ENCODE assay signal across 12 cellular contexts in genomic region chr13:105272660-105273631, GRCh38.
DNase-seq lines count a peak whose midpoint lies in the region; ATAC-seq and TF ChIP-seq lines count a peak whose summit lies in the region.
"Had no signal": no experiment of that assay in that cellular context is flagged by ENCODE, and none has a peak within 500 bp of the region (broad histone marks: within the 10 kb centered on the region; RNA-seq: fewer than 3 reads in every experiment).

No MANE protein-coding gene starts in this region.

- H3K27me3 ChIP-seq in adipocyte (replicated peaks; ENCODE audit: control insufficient read depth, insufficient read depth, low read length) (no peaks in the 10 kb centered on the region), neutrophil (no peaks in the 10 kb centered on the region), prostate gland (replicated peaks; ENCODE audit: insufficient read depth) (no peaks in the 10 kb centered on the region), transverse colon (no peaks in the 10 kb centered on the region)
- H3K27me3 ChIP-seq: adrenal gland had no signal

- in situ Hi-C loops in transverse colon (cut with MboI; ENCODE audit: low pct_ligation_motif_present in 1 of 4, low pct_unique_long_range_greater_than_20kb in 1 of 4, low sequenced_read_pairs in 3 of 4), result no loop called here

- H3K36me3 ChIP-seq in adipocyte (ENCODE audit: control insufficient read depth, insufficient read depth, low read length, severe bottlenecking), result no peaks in the 10 kb centered on the region
- no peaks in the 10 kb centered on the region for H3K36me3 ChIP-seq in neutrophil
- H3K36me3 ChIP-seq in prostate gland, result no peaks in the 10 kb centered on the region
- no peaks in the 10 kb centered on the region for H3K36me3 ChIP-seq in transverse colon
- H3K36me3 ChIP-seq: adrenal gland had no signal

- H3K27ac ChIP-seq in neutrophil (peak overlapping the region; percentile 77), prostate gland (no peak overlapping the region), transverse colon (no peak overlapping the region)
- H3K27ac ChIP-seq: adrenal gland had no signal

- intact Hi-C loops in prostate gland (cut with DNase I) (no loop called here), transverse colon (cut with DNase I; ENCODE audit: low total_unique reads) (no loop called here)

- no peak for TF ChIP-seq CTCF in NB4 (IDR thresholded peaks at IDR 0.05; ENCODE audit: low read depth, low read length)
- TF ChIP-seq CTCF in neutrophil (IDR thresholded peaks at IDR 0.05), result no peak
- TF ChIP-seq CTCF in prostate gland (IDR thresholded peaks at IDR 0.05), result no peak
- no peak for TF ChIP-seq CTCF in transverse colon (IDR thresholded peaks at IDR 0.05)

- H3K4me1 ChIP-seq in adipocyte (ENCODE audit: control insufficient read depth, insufficient read depth, low read length) (no peaks in the 10 kb centered on the region), neutrophil (ENCODE audit: control insufficient read depth in 1 of 2, insufficient read depth in 1 of 2, low read depth in 1 of 2, low read length in 1 of 2) (peaks cover 18 to 21% of the 10 kb centered on the region in 2 experiments), prostate gland (replicated peaks) (no peaks in the 10 kb centered on the region), transverse colon (no peaks in the 10 kb centered on the region)

- 89% methylated on average over 13 of the region's 13 CpGs for WGBS in prostate gland
- WGBS in transverse colon (ENCODE audit: low coverage in 1 of 2), 2 donors, result 68 to 90% methylated on average over 5 to 13 of the region's 13 CpGs

- TF ChIP-seq POLR2A in NB4 (IDR thresholded peaks at IDR 0.05; ENCODE audit: extremely low read depth, insufficient read length) (no peak), prostate gland (IDR thresholded peaks at IDR 0.05) (no peak), transverse colon (IDR thresholded peaks at IDR 0.05) (no peak)

- H3K4me3 ChIP-seq in NB4 (ENCODE audit: low read depth, low read length) (no peak overlapping the region), adipocyte (ENCODE audit: low read length) (no peak overlapping the region), neutrophil (ENCODE audit: low read depth in 1 of 2, low read length in 1 of 2) (no peak overlapping the region), prostate gland (no peak overlapping the region), transverse colon (no peak overlapping the region)
- H3K4me3 ChIP-seq: adrenal gland had no signal

- no peak for ATAC-seq in HG02571 (IDR thresholded peaks at IDR 0.05; ENCODE audit: unreplicated experiment)
- ATAC-seq: activated CD4-positive, alpha-beta T cell treated with anti-CD3 and anti-CD28 coated beads for 36 hours had no signal

- DNase-seq in ELF-1 (ENCODE audit: low read depth, low spot score), result peak; percentile 66
- DNase-seq in NB4 (ENCODE audit: low read depth), result peak; percentile 70
- DNase-seq in adipocyte (ENCODE audit: low read depth), result peak; percentile 22
- DNase-seq in activated CD8-positive, alpha-beta memory T cell treated with anti-CD3 and anti-CD28 coated beads, Interleukin-2, amount 50 U/mL, for 48 hours, result no peak
- no peak for DNase-seq in prostate gland (ENCODE audit: low spot score)
- DNase-seq in transverse colon, result no peak
- DNase-seq: activated CD4-positive, alpha-beta T cell treated with anti-CD3 and anti-CD28 coated beads for 36 hours; activated T-cell treated with anti-CD3 and anti-CD28 coated beads, Interleukin-2, amount 50 U/mL, for 4 hours; NCI-H774 had no signal

- no peak overlapping the region for H3K9ac ChIP-seq in adipocyte (ENCODE audit: low read length)

- H3K9me3 ChIP-seq in adipocyte (ENCODE audit: control insufficient read depth, low read length) (no peaks in the 10 kb centered on the region), neutrophil (no peaks in the 10 kb centered on the region), prostate gland (no peaks in the 10 kb centered on the region), transverse colon (no peaks in the 10 kb centered on the region)
- H3K9me3 ChIP-seq: adrenal gland had no signal

- no peak for TF ChIP-seq EP300 in transverse colon (IDR thresholded peaks at IDR 0.05; ENCODE audit: low read depth)

Comparison
In these comparisons a context has a peak if more than half of its experiments do, and no peak if none do; other contexts are left out.
1. DNase-seq: peak in ELF-1 (single experiment), NB4 (single experiment) and adipocyte (single experiment); none in activated CD8-positive, alpha-beta memory T cell treated with anti-CD3 and anti-CD28 coated beads, Interleukin-2, amount 50 U/mL, for 48 hours (single experiment), prostate gland (single experiment) and transverse colon (single experiment).